ENCODE assay signal across 1 cellular context in the genomic region with DNA sequence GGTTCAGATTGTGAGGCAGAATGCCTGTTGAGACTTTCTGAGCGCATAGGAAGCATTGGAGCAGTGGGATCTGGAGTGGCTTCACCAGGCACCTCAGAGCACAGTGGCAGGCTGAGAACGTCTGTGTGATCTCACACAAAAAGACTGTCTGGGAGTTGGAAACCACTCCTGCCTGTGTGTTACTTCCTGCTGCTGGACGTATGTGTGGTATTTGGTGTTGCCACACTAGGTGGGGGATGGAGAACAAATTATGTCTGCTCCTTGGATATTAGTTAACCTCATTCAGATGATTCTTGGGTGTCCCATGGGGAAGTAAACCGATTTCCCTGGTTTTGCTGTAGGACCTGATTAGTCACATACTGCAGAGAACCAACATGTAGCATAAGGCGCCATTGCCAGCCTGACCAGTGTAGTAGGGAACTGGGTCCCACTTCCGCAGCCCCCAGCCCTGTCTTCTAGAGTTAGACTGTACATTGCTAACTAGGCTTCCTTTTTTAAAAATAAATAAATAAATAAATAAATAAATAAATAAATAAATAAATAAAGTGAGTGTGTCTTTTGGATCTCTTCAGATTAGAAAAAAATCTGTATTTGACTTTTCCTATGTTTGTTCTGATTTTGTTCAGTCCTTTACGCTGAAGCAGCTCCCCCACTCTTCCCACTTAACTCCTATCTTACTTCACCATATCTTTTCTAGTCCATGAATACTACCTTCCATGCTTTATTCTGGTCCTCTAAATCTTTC.
TF ChIP-seq lines count a peak whose summit lies in the region.

No MANE protein-coding gene starts in this region.

TF ChIP-seq in A549, 52 proteins besides CTCF, POLR2A, EP300 and RAD21 (continued from another document):
- no peak for TF ChIP-seq RARB (CRISPR knock-in tag; IDR thresholded peaks at IDR 0.05)
- TF ChIP-seq HOXB13 (CRISPR knock-in tag; IDR thresholded peaks at IDR 0.05; ENCODE audit: low read depth) = no peak
